8 cellular contexts compared by ENCODE assay signal in genomic region chr10:119270893-119271361, GRCh38.
DNase-seq lines count a peak whose midpoint lies in the region; ATAC-seq and TF ChIP-seq lines count a peak whose summit lies in the region.

No MANE protein-coding gene starts in this region.

- no peaks in the 10 kb centered on the region for H3K27me3 ChIP-seq in AG04450 (ENCODE audit: control insufficient read depth, insufficient read depth, low read length)

- POLR2A ChIA-PET in AG04450 (lab: Yijun Ruan, JAX) = interaction anchor here (0.7 to 2.1 kb wide), 6 partner anchors 12 to 143 kb away, joined by 4 to 11 read pairs (median 4); partner anchors contain the start of gene GRK5

- no peaks in the 10 kb centered on the region for H3K27me3 Mint-ChIP-seq in activated T-cell treated with anti-CD3 and anti-CD28 coated beads, Interleukin-2, amount 50 U/mL, for 4 hours (ENCODE audit: low read depth)

- DNase-seq in AG04450 (ENCODE audit: low read depth, low spot score) = no peak
- peak; percentile 72 for DNase-seq in HuH-7 (ENCODE audit: low spot score)
- DNase-seq in activated T-cell treated with anti-CD3 and anti-CD28 coated beads, Interleukin-2, amount 50 U/mL, for 4 hours = peak; percentile 12
- peak; percentile 31 for DNase-seq in germinal center (ENCODE audit: low spot score)
- peak; percentile 47 for DNase-seq in stimulated activated CD4-positive, alpha-beta T cell treated with anti-CD3 and anti-CD28 coated beads, Interleukin-1b, Interleukin-23, amount 100 ng/mL, for 48 hours
- DNase-seq in NCI-H1105 treated with DMSO at 0.1 percent for 48 hours (lab: John Stamatoyannopoulos, UW) = no peak

- CTCF ChIA-PET in AG04450 (lab: Charles Lee) = interaction anchor here (0.8 to 1.3 kb wide), 6 partner anchors 18 to 72 kb away, joined by 3 to 7 read pairs (median 3); no protein-coding TSS in a partner anchor

- no peaks in the 10 kb centered on the region for H3K9me3 ChIP-seq in AG04450 (ENCODE audit: control insufficient read depth, insufficient read depth, low read length)

- H3K9me3 Mint-ChIP-seq in activated T-cell treated with anti-CD3 and anti-CD28 coated beads, Interleukin-2, amount 50 U/mL, for 4 hours = no peaks in the 10 kb centered on the region

- no peak overlapping the region for H3K4me3 ChIP-seq in AG04450 (ENCODE audit: low read depth, low read length)

- ATAC-seq in GM19438 (IDR thresholded peaks at IDR 0.05; ENCODE audit: low read depth, unreplicated experiment) (peak; percentile 74), GM21528 (IDR thresholded peaks at IDR 0.05; ENCODE audit: low FRiP score, unreplicated experiment) (no peak)
- ATAC-seq in activated T-cell treated with anti-CD3 and anti-CD28 coated beads, Interleukin-2, amount 50 U/mL, for 4 hours = peak; percentile 35 to 42

- no peak for TF ChIP-seq CTCF in AG04450 (IDR thresholded peaks at IDR 0.05; ENCODE audit: low read depth, low read length)

- H3K4me3 Mint-ChIP-seq in activated T-cell treated with anti-CD3 and anti-CD28 coated beads, Interleukin-2, amount 50 U/mL, for 4 hours = peak overlapping the region; percentile 55

- H3K36me3 Mint-ChIP-seq in activated T-cell treated with anti-CD3 and anti-CD28 coated beads, Interleukin-2, amount 50 U/mL, for 4 hours (ENCODE audit: insufficient read depth) = peaks cover 2% of the 10 kb centered on the region

- H3K27ac ChIP-seq in AG04450 (ENCODE audit: low read depth, low read length) = peak overlapping the region; percentile 57

- H3K4me1 Mint-ChIP-seq in activated T-cell treated with anti-CD3 and anti-CD28 coated beads, Interleukin-2, amount 50 U/mL, for 4 hours (ENCODE audit: low read depth) = peaks cover 74% of the 10 kb centered on the region

Comparison
In these comparisons a context has a peak if more than half of its experiments do, and no peak if none do; other contexts are left out.
1. DNase-seq: peak in HuH-7 (single experiment), activated T-cell treated with anti-CD3 and anti-CD28 coated beads, Interleukin-2, amount 50 U/mL, for 4 hours (single experiment), germinal center (single experiment) and stimulated activated CD4-positive, alpha-beta T cell treated with anti-CD3 and anti-CD28 coated beads, Interleukin-1b, Interleukin-23, amount 100 ng/mL, for 48 hours (single experiment); none in AG04450 (single experiment) and NCI-H1105 treated with DMSO at 0.1 percent for 48 hours (single experiment).